21 cellular contexts compared by ENCODE assay signal in genomic region chr12:122127839-122128238, GRCh38. TPM values are rescaled to one million over a fixed set of nuclear protein-coding genes. Genes with fewer than 3 reads are reported as not detected.
DNase-seq lines count a peak whose midpoint lies in the region; ATAC-seq and TF ChIP-seq lines count a peak whose summit lies in the region.
"Had no signal": no experiment of that assay in that cellular context is flagged by ENCODE, and none has a peak within 500 bp of the region (broad histone marks: within the 10 kb centered on the region; RNA-seq: fewer than 3 reads in every experiment).

No MANE protein-coding gene starts in this region.

- POLR2A ChIA-PET in activated CD8-positive, alpha-beta T cell treated with anti-CD3 and anti-CD28 coated beads for 36 hours (lab: Charles Lee): no interaction called here
- POLR2A ChIA-PET in activated CD8-positive, alpha-beta T cell treated with anti-CD3 and anti-CD28 coated beads, Interleukin-2, amount 10 ng/mL, durations not matched to agents 7 days and 5 days (lab: Charles Lee): no interaction called here
- POLR2A ChIA-PET in RWPE1 (lab: Yijun Ruan, JAX; ENCODE audit: low non-redundant PET): no interaction called here

- H3K9me3 ChIP-seq in right lobe of liver (no peaks in the 10 kb centered on the region), skeletal muscle tissue (ENCODE audit: control insufficient read depth in 3 of 3, low read length in 3 of 3) (no peaks in the 10 kb centered on the region), Peyer's patch (no peaks in the 10 kb centered on the region)

- H3K27me3 ChIP-seq in right lobe of liver: no peaks in the 10 kb centered on the region
- H3K27me3 ChIP-seq in skeletal muscle tissue (ENCODE audit: control insufficient read depth in 3 of 3, insufficient read depth in 3 of 3, low read length in 3 of 3): no peaks in the 10 kb centered on the region
- no peaks in the 10 kb centered on the region for H3K27me3 ChIP-seq in Peyer's patch

- H3K4me1 Mint-ChIP-seq in activated CD8-positive, alpha-beta T cell treated with anti-CD3 and anti-CD28 coated beads for 36 hours (ENCODE audit: low read depth): peaks cover 23% of the 10 kb centered on the region
- H3K4me1 Mint-ChIP-seq in activated CD8-positive, alpha-beta T cell treated with anti-CD3 and anti-CD28 coated beads, Interleukin-2, amount 10 ng/mL, durations not matched to agents 7 days and 5 days (ENCODE audit: low read depth): peaks cover 18% of the 10 kb centered on the region

- H3K9me3 Mint-ChIP-seq in activated CD8-positive, alpha-beta T cell treated with anti-CD3 and anti-CD28 coated beads for 36 hours: no peaks in the 10 kb centered on the region
- H3K9me3 Mint-ChIP-seq in activated CD8-positive, alpha-beta T cell treated with anti-CD3 and anti-CD28 coated beads, Interleukin-2, amount 10 ng/mL, durations not matched to agents 7 days and 5 days (ENCODE audit: insufficient read depth): no peaks in the 10 kb centered on the region
- H3K9me3 Mint-ChIP-seq: CD4-positive, alpha-beta memory T cell; IgD-negative memory B cell had no signal

- H3K27ac Mint-ChIP-seq in activated CD8-positive, alpha-beta T cell treated with anti-CD3 and anti-CD28 coated beads for 36 hours: peak overlapping the region; percentile 2
- H3K27ac Mint-ChIP-seq in activated CD8-positive, alpha-beta T cell treated with anti-CD3 and anti-CD28 coated beads, Interleukin-2, amount 10 ng/mL, durations not matched to agents 7 days and 5 days: no peak overlapping the region
- H3K27ac Mint-ChIP-seq: IgD-negative memory B cell had no signal

- H3K27me3 Mint-ChIP-seq in activated CD8-positive, alpha-beta T cell treated with anti-CD3 and anti-CD28 coated beads for 36 hours: no peaks in the 10 kb centered on the region
- H3K27me3 Mint-ChIP-seq in activated CD8-positive, alpha-beta T cell treated with anti-CD3 and anti-CD28 coated beads, Interleukin-2, amount 10 ng/mL, durations not matched to agents 7 days and 5 days (ENCODE audit: low read depth): no peaks in the 10 kb centered on the region
- H3K27me3 Mint-ChIP-seq: CD4-positive, alpha-beta memory T cell; IgD-negative memory B cell had no signal

- peaks cover 0 to 28% (median 20%) of the 10 kb centered on the region in 4 donors for H3K36me3 ChIP-seq in right lobe of liver
- peaks cover 46 to 52% (median 51%) of the 10 kb centered on the region in 3 donors for H3K36me3 ChIP-seq in skeletal muscle tissue (ENCODE audit: control insufficient read depth in 3 of 3, insufficient read depth in 3 of 3, low read length in 3 of 3)
- H3K36me3 ChIP-seq in Peyer's patch: peaks cover 0 to 52% (median 0%) of the 10 kb centered on the region in 3 donors

- H3K9ac ChIP-seq in skeletal muscle tissue (ENCODE audit: low read depth in 1 of 3, low read length in 3 of 3): peak overlapping the region in 2 of 3 donors; percentile 17 to 69
- H3K9ac ChIP-seq: KMS-11 had no signal

- CTCF ChIA-PET in activated CD8-positive, alpha-beta T cell treated with anti-CD3 and anti-CD28 coated beads for 36 hours (lab: Charles Lee): interaction anchor here (3.8 kb wide), 1 partner anchor 73 kb away, joined by 20 read pairs; no protein-coding TSS in a partner anchor
- CTCF ChIA-PET in activated CD8-positive, alpha-beta T cell treated with anti-CD3 and anti-CD28 coated beads, Interleukin-2, amount 10 ng/mL, durations not matched to agents 7 days and 5 days (lab: Charles Lee): interaction anchor here (1.3 kb wide), 1 partner anchor 72 kb away, joined by 3 read pairs; no protein-coding TSS in a partner anchor
- CTCF ChIA-PET in RWPE1 (lab: Yijun Ruan, JAX): interaction anchor here (1.8 kb wide), 1 partner anchor 63 kb away, joined by 4 read pairs; no protein-coding TSS in a partner anchor

- no peak for ATAC-seq in activated CD8-positive, alpha-beta T cell treated with anti-CD3 and anti-CD28 coated beads for 36 hours
- ATAC-seq in activated CD8-positive, alpha-beta T cell treated with anti-CD3 and anti-CD28 coated beads, Interleukin-2, amount 10 ng/mL, durations not matched to agents 7 days and 5 days: no peak
- peak in 2 of 4 donors; percentile 2 to 3 for ATAC-seq in right lobe of liver
- ATAC-seq: GM12878 had no signal

- H3K4me3 ChIP-seq in right lobe of liver: peak overlapping the region in 1 of 3 donors; percentile 36
- no peak overlapping the region for H3K4me3 ChIP-seq in skeletal muscle tissue (ENCODE audit: low read length in 3 of 3)
- H3K4me3 ChIP-seq in Peyer's patch: no peak overlapping the region
- H3K4me3 ChIP-seq: GM12878 had no signal

- intact Hi-C loops in activated CD8-positive, alpha-beta T cell treated with anti-CD3 and anti-CD28 coated beads for 36 hours (cut with micrococcal nuclease): no loop called here
- intact Hi-C loops in right lobe of liver (cut with DNase I): no loop called here

- H3K4me3 Mint-ChIP-seq in activated CD8-positive, alpha-beta T cell treated with anti-CD3 and anti-CD28 coated beads for 36 hours: no peak overlapping the region
- H3K4me3 Mint-ChIP-seq in activated CD8-positive, alpha-beta T cell treated with anti-CD3 and anti-CD28 coated beads, Interleukin-2, amount 10 ng/mL, durations not matched to agents 7 days and 5 days: no peak overlapping the region
- H3K4me3 Mint-ChIP-seq: CD4-positive, alpha-beta memory T cell; IgD-negative memory B cell had no signal

- DNase-seq in activated CD8-positive, alpha-beta T cell treated with anti-CD3 and anti-CD28 coated beads for 36 hours: no peak
- DNase-seq in activated CD8-positive, alpha-beta T cell treated with anti-CD3 and anti-CD28 coated beads, Interleukin-2, amount 10 ng/mL, durations not matched to agents 7 days and 5 days: no peak
- DNase-seq in RWPE1 (ENCODE audit: low spot score) (no peak), right lobe of liver (peak in 1 of 3 donors; percentile 60), Peyer's patch (no peak), NCI-H446 (lab: John Stamatoyannopoulos, UW) (no peak)
- no peak for DNase-seq in activated T-cell treated with anti-CD3 and anti-CD28 coated beads, Interleukin-2, amount 50 U/mL, for 1 hour
- DNase-seq: CD4-positive, alpha-beta memory T cell; COR-L47; EL; GDM1; NCI-H1048; NCI-H1417; NCI-H1694; NCI-H2029 treated with DMSO at 0.1 percent for 48 hours; NCI-H69 had no signal

- H3K27ac ChIP-seq in RWPE1: peak overlapping the region; percentile 30
- peak overlapping the region; percentile 63 to 92 (median 84) for H3K27ac ChIP-seq in right lobe of liver
- peak overlapping the region; percentile 33 for H3K27ac ChIP-seq in skeletal muscle tissue (ENCODE audit: low read depth, low read length)
- H3K27ac ChIP-seq in Peyer's patch: no peak overlapping the region
- H3K27ac ChIP-seq: KMS-11 had no signal

- no CpG with 5 or more reads among the region's 13 CpGs for WGBS in right lobe of liver (ENCODE audit: insufficient coverage, low coverage, low lambda C conversion rate, missing lambda C conversion rate)

- H3K36me3 Mint-ChIP-seq in activated CD8-positive, alpha-beta T cell treated with anti-CD3 and anti-CD28 coated beads for 36 hours (ENCODE audit: low read depth): no peaks in the 10 kb centered on the region
- H3K36me3 Mint-ChIP-seq in activated CD8-positive, alpha-beta T cell treated with anti-CD3 and anti-CD28 coated beads, Interleukin-2, amount 10 ng/mL, durations not matched to agents 7 days and 5 days (ENCODE audit: low read depth): peaks cover 22% of the 10 kb centered on the region
- H3K36me3 Mint-ChIP-seq: IgD-negative memory B cell had no signal

- H3K4me1 ChIP-seq in right lobe of liver: peaks cover 3 to 53% (median 24%) of the 10 kb centered on the region in 4 donors
- H3K4me1 ChIP-seq in skeletal muscle tissue (ENCODE audit: control insufficient read depth in 3 of 3, insufficient read depth in 3 of 3, low read length in 3 of 3): peaks cover 45 to 65% (median 59%) of the 10 kb centered on the region in 3 donors
- peaks cover 0 to 38% (median 4%) of the 10 kb centered on the region in 4 donors for H3K4me1 ChIP-seq in Peyer's patch

- no peak for TF ChIP-seq CTCF in activated CD8-positive, alpha-beta T cell treated with anti-CD3 and anti-CD28 coated beads for 36 hours (IDR thresholded peaks at IDR 0.05)
- TF ChIP-seq CTCF in RWPE1 (conservative IDR thresholded peaks at IDR 0.05; ENCODE audit: low read depth): no peak
- no peak for TF ChIP-seq CTCF in right lobe of liver (IDR thresholded peaks at IDR 0.05)
- no peak for TF ChIP-seq CTCF in Peyer's patch (IDR thresholded peaks at IDR 0.05)

- no peak for TF ChIP-seq POLR2A in right lobe of liver (IDR thresholded peaks at IDR 0.05)
- TF ChIP-seq POLR2A in Peyer's patch (IDR thresholded peaks at IDR 0.05): no peak

RNA-seq across cellular contexts. Expression of gene IL31, which starts 46.2 kb away (rescaled TPM):
- total RNA-seq in activated CD8-positive, alpha-beta T cell treated with anti-CD3 and anti-CD28 coated beads for 36 hours: not detected
- total RNA-seq in activated CD8-positive, alpha-beta T cell treated with anti-CD3 and anti-CD28 coated beads, Interleukin-2, amount 10 ng/mL, durations not matched to agents 7 days and 5 days: not detected
- total RNA-seq in right lobe of liver: not detected
- not detected for total RNA-seq in skeletal muscle tissue
- total RNA-seq in Peyer's patch: not detected
- total RNA-seq: CD4-positive, alpha-beta memory T cell; GM12878; NCI-H460 had no signal

RNA-seq across cellular contexts. Expression of gene MLXIP, which starts 49.3 kb away (rescaled TPM):
- total RNA-seq in activated CD8-positive, alpha-beta T cell treated with anti-CD3 and anti-CD28 coated beads for 36 hours: 10 to 100 TPM; 26.0 to 28.7 TPM
- total RNA-seq in activated CD8-positive, alpha-beta T cell treated with anti-CD3 and anti-CD28 coated beads, Interleukin-2, amount 10 ng/mL, durations not matched to agents 7 days and 5 days: 10 to 100 TPM; 38.8 to 42.7 TPM
- total RNA-seq in right lobe of liver: 10 to 100 TPM; 13.9 to 45.9 (median 16.6) TPM
- 10.4 TPM for total RNA-seq in skeletal muscle tissue
- total RNA-seq in Peyer's patch: 100 to 1,000 TPM in 2 of 4 donors, 10 to 100 TPM in 2; 41.5 to 157 (median 98.3) TPM

RNA-seq across cellular contexts. Expression of gene LRRC43, which starts 55.1 kb away (rescaled TPM):
- total RNA-seq in activated CD8-positive, alpha-beta T cell treated with anti-CD3 and anti-CD28 coated beads for 36 hours: not detected
- not detected for total RNA-seq in activated CD8-positive, alpha-beta T cell treated with anti-CD3 and anti-CD28 coated beads, Interleukin-2, amount 10 ng/mL, durations not matched to agents 7 days and 5 days
- total RNA-seq in right lobe of liver (under 1 TPM in 3 of 6 experiments, not detected in 3; 0.26 to 0.37 (median 0.31) TPM), skeletal muscle tissue (not detected), Peyer's patch (not detected)
- total RNA-seq: CD4-positive, alpha-beta memory T cell; NCI-H460 had no signal

Comparison
In these comparisons a context has a peak if more than half of its experiments do, and no peak if none do; other contexts are left out.
1. H3K27ac ChIP-seq: peak in RWPE1 (single experiment), right lobe of liver (3 of 3) and skeletal muscle tissue (single experiment); none in Peyer's patch (0 of 4).